ENCODE assay signal across 14 cellular contexts in the genomic region with DNA sequence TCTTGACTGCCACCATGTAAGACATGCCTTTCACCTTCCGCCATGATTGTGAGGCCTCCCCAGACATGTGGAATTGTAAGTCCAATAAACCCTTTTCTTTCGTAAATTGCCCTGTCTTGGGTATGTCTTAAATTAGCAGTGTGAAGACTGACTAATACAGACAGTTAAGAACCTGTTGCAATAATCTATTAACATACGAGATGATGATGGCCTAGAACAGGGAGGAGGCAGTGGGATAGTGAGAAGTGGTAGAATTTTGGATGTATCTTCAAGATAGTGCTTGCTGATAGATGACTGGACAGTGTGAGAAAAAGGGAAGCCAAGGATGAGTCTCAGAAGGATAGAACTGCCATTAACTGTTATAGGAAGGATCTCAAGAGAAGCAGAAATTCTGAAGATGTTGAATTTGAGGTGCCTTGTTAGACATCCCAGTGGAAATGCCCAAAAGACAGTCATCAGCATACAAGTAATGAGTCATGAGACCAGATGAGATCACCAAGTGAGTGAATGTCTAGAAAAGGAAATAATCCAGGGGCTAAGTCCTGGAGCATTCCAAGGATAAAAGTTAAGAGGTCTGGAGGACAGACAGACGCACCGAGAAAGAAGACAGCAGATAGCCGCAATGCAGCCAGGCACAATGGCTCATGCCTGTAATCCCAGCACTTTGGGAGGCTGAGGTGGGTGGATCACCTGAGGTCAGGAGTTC. TPM values are rescaled to one million over a fixed set of nuclear protein-coding genes. Genes with fewer than 3 reads are reported as not detected.
DNase-seq lines count a peak whose midpoint lies in the region; ATAC-seq, FAIRE-seq and TF ChIP-seq lines count a peak whose summit lies in the region.
"Had no signal": no experiment of that assay in that cellular context is flagged by ENCODE, and none has a peak within 500 bp of the region (broad histone marks: within the 10 kb centered on the region; RNA-seq: fewer than 3 reads in every experiment).

No MANE protein-coding gene starts in this region.

- H3K79me2 ChIP-seq in astrocyte (ENCODE audit: insufficient read depth, low read length) = peaks cover 2% of the 10 kb centered on the region

- H3K4me1 ChIP-seq in HEK293 (ENCODE audit: control insufficient read depth, insufficient read depth, low read length) (no peaks in the 10 kb centered on the region), astrocyte (ENCODE audit: insufficient read depth, low read length) (peaks cover 3% of the 10 kb centered on the region), left lung (no peaks in the 10 kb centered on the region)
- H3K4me1 ChIP-seq: left ventricle myocardium inferior, thyroid gland had no signal

- CTCF ChIA-PET in HEK293 (lab: Yijun Ruan, JAX) = no interaction called here
- CTCF ChIA-PET in GM10248 (lab: Yijun Ruan, JAX) = no interaction called here

- H3K9ac ChIP-seq in astrocyte (ENCODE audit: low read length) = peak overlapping the region; percentile 73

- no peaks in the 10 kb centered on the region for H3K27me3 ChIP-seq in astrocyte (ENCODE audit: insufficient read depth, low read length)
- H3K27me3 ChIP-seq in left lung = no peaks in the 10 kb centered on the region
- H3K27me3 ChIP-seq in dorsolateral prefrontal cortex = no peaks in the 10 kb centered on the region
- H3K27me3 ChIP-seq: MG63, thyroid gland had no signal

- peaks cover 31% of the 10 kb centered on the region for H3K36me3 Mint-ChIP-seq in astrocyte (ENCODE audit: low read depth, unreplicated experiment)
- peaks cover 16% of the 10 kb centered on the region for H3K36me3 Mint-ChIP-seq in glutamatergic neuron (ENCODE audit: unreplicated experiment)
- peaks cover 33 to 53% of the 10 kb centered on the region in 2 donors for H3K36me3 Mint-ChIP-seq in CD14-positive monocyte

- peak overlapping the region; percentile 97 for H3K27ac Mint-ChIP-seq in astrocyte (ENCODE audit: unreplicated experiment)
- H3K27ac Mint-ChIP-seq in glutamatergic neuron (ENCODE audit: unreplicated experiment) = no peak overlapping the region
- peak overlapping the region in 1 of 7 donors; percentile 30 for H3K27ac Mint-ChIP-seq in CD14-positive monocyte
- H3K27ac Mint-ChIP-seq: activated naive CD8-positive, alpha-beta T cell treated with anti-CD3 and anti-CD28 coated beads for 36 hours had no signal

- no peak overlapping the region for H2AFZ ChIP-seq in astrocyte (ENCODE audit: low read depth, low read length)

- no peak overlapping the region for H3K27ac ChIP-seq in HEK293 (ENCODE audit: extremely low read depth, low read depth, low read length)
- peak overlapping the region; percentile 94 for H3K27ac ChIP-seq in astrocyte (ENCODE audit: low read depth, low read length)
- H3K27ac ChIP-seq in left lung = no peak overlapping the region
- H3K27ac ChIP-seq in dorsolateral prefrontal cortex = peak overlapping the region in 5 of 59 donors; percentile 4 to 80 (median 46)
- H3K27ac ChIP-seq: left ventricle myocardium inferior, thyroid gland had no signal

- peak overlapping the region; percentile 33 for H3K4me2 ChIP-seq in astrocyte (ENCODE audit: low read length)

- H3K36me3 ChIP-seq in HEK293 (ENCODE audit: control insufficient read depth in 2 of 2, insufficient read depth in 1 of 2, low read length in 2 of 2) (no peaks in the 10 kb centered on the region), astrocyte (ENCODE audit: insufficient read depth, low read length) (no peaks in the 10 kb centered on the region), left lung (peaks cover 0 to 29% of the 10 kb centered on the region in 2 donors)
- H3K36me3 ChIP-seq: MG63 had no signal

- H3K9me3 Mint-ChIP-seq in astrocyte (ENCODE audit: unreplicated experiment) = peaks cover 13% of the 10 kb centered on the region
- H3K9me3 Mint-ChIP-seq in glutamatergic neuron (ENCODE audit: unreplicated experiment) = no peaks in the 10 kb centered on the region
- H3K9me3 Mint-ChIP-seq in CD14-positive monocyte = peaks cover 3 to 15% (median 6%) of the 10 kb centered on the region in 7 donors
- H3K9me3 Mint-ChIP-seq: activated naive CD8-positive, alpha-beta T cell treated with anti-CD3 and anti-CD28 coated beads for 36 hours had no signal

- H3K4me1 Mint-ChIP-seq in astrocyte (ENCODE audit: low read depth, unreplicated experiment) = peaks cover 4% of the 10 kb centered on the region
- H3K4me1 Mint-ChIP-seq in glutamatergic neuron (ENCODE audit: low read depth, unreplicated experiment) = no peaks in the 10 kb centered on the region
- H3K4me1 Mint-ChIP-seq in CD14-positive monocyte = no peaks in the 10 kb centered on the region

- H3K27me3 Mint-ChIP-seq in astrocyte (ENCODE audit: low read depth, unreplicated experiment) (no peaks in the 10 kb centered on the region), glutamatergic neuron (ENCODE audit: unreplicated experiment) (peaks cover 6% of the 10 kb centered on the region), CD14-positive monocyte (ENCODE audit: low read depth in 3 of 3) (no peaks in the 10 kb centered on the region)
- H3K27me3 Mint-ChIP-seq: activated naive CD8-positive, alpha-beta T cell treated with anti-CD3 and anti-CD28 coated beads for 36 hours had no signal

- no peak for ATAC-seq in left lung

- DNase-seq in astrocyte (ENCODE audit: low read depth) (peak; percentile 94), glutamatergic neuron (no peak), left lung (no peak), CD14-positive monocyte (ENCODE audit: low spot score) (no peak), dorsolateral prefrontal cortex (no peak), GM10248 (ENCODE audit: extremely low spot score) (no peak)
- DNase-seq: activated CD8-positive, alpha-beta memory T cell treated with anti-CD3 and anti-CD28 coated beads for 24 hours; activated naive CD8-positive, alpha-beta T cell treated with anti-CD3 and anti-CD28 coated beads for 36 hours; GOT3; left ventricle myocardium inferior; MG63; occipital lobe; thyroid gland had no signal

- H3K4me3 Mint-ChIP-seq in astrocyte (ENCODE audit: unreplicated experiment) (no peak overlapping the region), glutamatergic neuron (ENCODE audit: unreplicated experiment) (peak overlapping the region; percentile 19), CD14-positive monocyte (no peak overlapping the region)
- H3K4me3 Mint-ChIP-seq: activated naive CD8-positive, alpha-beta T cell treated with anti-CD3 and anti-CD28 coated beads for 36 hours had no signal

- TF ChIP-seq CTCF in HEK293 (tag by site-specific recombination; IDR thresholded peaks at IDR 0.05) (no peak), astrocyte (IDR thresholded peaks at IDR 0.05; ENCODE audit: insufficient read depth, low read depth, low read length) (no peak), glutamatergic neuron (IDR thresholded peaks at IDR 0.05; ENCODE audit: partially characterized antibody, unreplicated experiment) (no peak), left lung (IDR thresholded peaks at IDR 0.05) (no peak), CD14-positive monocyte (IDR thresholded peaks at IDR 0.05) (no peak), dorsolateral prefrontal cortex (IDR thresholded peaks at IDR 0.05 in 54 of 56, conservative IDR thresholded peaks at IDR 0.05 in 2 of 56; ENCODE audit: low read depth in 1 of 56, partially characterized antibody in 56 of 56) (no peak), GM10248 (IDR thresholded peaks at IDR 0.05; ENCODE audit: control extremely low read depth, extremely low read depth, low read depth, missing control alignments) (no peak)

- no peak overlapping the region for H3K4me3 ChIP-seq in HEK293 (ENCODE audit: low read depth, low read length)
- no peak overlapping the region for H3K4me3 ChIP-seq in astrocyte (ENCODE audit: insufficient read depth, low read depth, low read length)
- H3K4me3 ChIP-seq in left lung = no peak overlapping the region
- H3K4me3 ChIP-seq in dorsolateral prefrontal cortex = no peak overlapping the region
- H3K4me3 ChIP-seq: left ventricle myocardium inferior, MG63, thyroid gland had no signal

- FAIRE-seq in astrocyte (lab: Jason Lieb, UNC) = peak; percentile 83

- POLR2A ChIA-PET in HEK293 (lab: Yijun Ruan, JAX) (no interaction called here), GM10248 (lab: Yijun Ruan, JAX) (no interaction called here)

- H3K9me3 ChIP-seq in HEK293 (ENCODE audit: control insufficient read depth, insufficient read depth, low read depth, low read length) = no peaks in the 10 kb centered on the region
- peaks cover 5% of the 10 kb centered on the region for H3K9me3 ChIP-seq in astrocyte (ENCODE audit: insufficient read depth, low read depth, low read length)
- no peaks in the 10 kb centered on the region for H3K9me3 ChIP-seq in left lung
- H3K9me3 ChIP-seq: left ventricle myocardium inferior, MG63, thyroid gland had no signal

- H4K20me1 ChIP-seq in astrocyte (ENCODE audit: insufficient read depth, low read length) = no peaks in the 10 kb centered on the region

- intact Hi-C loops in left lung (cut with DNase I) = no loop called here
- intact Hi-C loops in CD14-positive monocyte (cut with micrococcal nuclease) = no loop called here
- intact Hi-C loops in dorsolateral prefrontal cortex (cut with DNase I) = no loop called here

TF ChIP-seq in HEK293, 187 proteins besides CTCF, POLR2A, EP300 and RAD21:
- TF ChIP-seq ZNF544 (tag by site-specific recombination; IDR thresholded peaks at IDR 0.05) (no peak), ZNF184 (tag by site-specific recombination; IDR thresholded peaks at IDR 0.05) (no peak), ZNF561 (tag by site-specific recombination; IDR thresholded peaks at IDR 0.05; ENCODE audit: borderline replicate concordance) (no peak), SETDB1 (IDR thresholded peaks at IDR 0.05; ENCODE audit: insufficient read length, low read length) (peak; percentile 57), ZNF449 (tag by site-specific recombination; IDR thresholded peaks at IDR 0.05) (no peak)

RNA-seq across cellular contexts. Expression of gene UGDH, which starts 38.8 kb away (rescaled TPM):
- total RNA-seq in astrocyte (111 and 114 TPM in 2 replicates), glutamatergic neuron (ENCODE audit: unreplicated experiment) (32.3 TPM), left lung (100 to 1,000 TPM in 1 of 2 donors, 10 to 100 TPM in 1; 62.8 to 104 TPM), dorsolateral prefrontal cortex (10 to 100 TPM in 116 of 120 experiments, 1 to 10 TPM in 4; 8.7 to 26.5 (median 15.0) TPM)
- polyA plus RNA-seq in CD14-positive monocyte = 10 to 100 TPM; 16.7 to 19.7 TPM
